Comparison of ENCODE assay signal across 19 cellular contexts in genomic region chr15:77139312-77139711, GRCh38.
"Had no signal": no experiment of that assay in that cellular context is flagged by ENCODE, and none has a peak within 500 bp of the region (broad histone marks: within the 10 kb centered on the region; RNA-seq: fewer than 3 reads in every experiment).

No MANE protein-coding gene starts in this region.

- ATAC-seq: gastrocnemius medialis, heart right ventricle, left cardiac atrium, left lung, left ventricle myocardium superior, lower lobe of right lung had no signal

- H3K4me3 Mint-ChIP-seq: mesothelial cell of epicardium had no signal

- DNase-seq: dermis blood vessel endothelial cell; dorsolateral prefrontal cortex; effector CD4-positive, alpha-beta T cell; effector memory CD4-positive, alpha-beta T cell; foreskin fibroblast; foreskin melanocyte; gastrocnemius medialis; glutamatergic neuron; head of caudate nucleus; heart right ventricle; hippocampal formation; left cardiac atrium; left lung; left ventricle myocardium superior; lower lobe of right lung; mesenchymal stem cell had no signal

- H3K4me3 ChIP-seq: coronary artery, dorsolateral prefrontal cortex, esophagus muscularis mucosa, gastrocnemius medialis, heart right ventricle, left lung, lower lobe of right lung had no signal

- H3K27ac Mint-ChIP-seq: mesothelial cell of epicardium had no signal
